ENCODE assay signal across 9 cellular contexts in the genomic region with DNA sequence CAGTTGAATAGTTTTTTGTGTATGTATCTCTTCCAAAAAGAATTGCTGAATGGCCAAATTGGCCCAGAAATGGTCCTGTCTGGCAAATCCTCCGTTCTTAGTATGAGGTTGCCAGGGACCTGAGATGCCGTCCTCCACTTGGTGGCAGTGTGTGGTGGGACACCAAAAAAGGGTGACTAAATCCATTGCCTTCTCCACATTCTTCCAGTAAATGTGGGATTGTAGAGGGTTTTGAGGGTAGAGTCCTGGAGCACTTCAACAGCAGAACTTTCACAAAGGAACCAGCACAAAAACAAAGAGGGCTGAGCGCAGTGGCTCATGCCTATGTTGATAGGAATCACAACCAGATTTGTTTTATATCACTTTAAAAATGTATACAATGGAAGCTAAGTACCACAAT.
DNase-seq lines count a peak whose midpoint lies in the region; ATAC-seq and TF ChIP-seq lines count a peak whose summit lies in the region.
"Had no signal": no experiment of that assay in that cellular context is flagged by ENCODE, and none has a peak within 500 bp of the region (broad histone marks: within the 10 kb centered on the region; RNA-seq: fewer than 3 reads in every experiment).

No MANE protein-coding gene starts in this region.

- H3K4me3 ChIP-seq in A673 (ENCODE audit: low read depth, low read length, poor library complexity, severe bottlenecking): no peak overlapping the region

- no peaks in the 10 kb centered on the region for H3K9me3 Mint-ChIP-seq in activated naive CD8-positive, alpha-beta T cell treated with anti-CD3 and anti-CD28 coated beads, Interleukin-2, amount 50 U/mL, for 24 hours
- no peaks in the 10 kb centered on the region for H3K9me3 Mint-ChIP-seq in type B pancreatic cell

- peaks cover 25% of the 10 kb centered on the region for H3K4me1 ChIP-seq in A673 (ENCODE audit: insufficient read depth, low read length, poor library complexity, severe bottlenecking)

- CTCF ChIA-PET in A673 (lab: Charles Lee): interaction anchor here (0.6 to 1.4 kb wide), 4 partner anchors 8 to 198 kb away, joined by 3 to 5 read pairs (median 3); no protein-coding TSS in a partner anchor

- H3K27ac Mint-ChIP-seq in activated naive CD8-positive, alpha-beta T cell treated with anti-CD3 and anti-CD28 coated beads, Interleukin-2, amount 50 U/mL, for 24 hours: no peak overlapping the region
- no peak overlapping the region for H3K27ac Mint-ChIP-seq in type B pancreatic cell

- peaks cover 1% of the 10 kb centered on the region for H3K27me3 Mint-ChIP-seq in activated naive CD8-positive, alpha-beta T cell treated with anti-CD3 and anti-CD28 coated beads, Interleukin-2, amount 50 U/mL, for 24 hours
- H3K27me3 Mint-ChIP-seq in type B pancreatic cell: no peaks in the 10 kb centered on the region

- peak overlapping the region; percentile 81 for H3K27ac ChIP-seq in A673 (ENCODE audit: low read depth, low read length, poor library complexity, severe bottlenecking)
- H3K27ac ChIP-seq: epithelial cell of prostate had no signal

- POLR2A ChIA-PET in A673 (lab: Charles Lee; ENCODE audit: low non-redundant PET): interaction anchor here (0.6 kb wide), 1 partner anchor 16 kb away, joined by 4 read pairs; no protein-coding TSS in a partner anchor

- no peaks in the 10 kb centered on the region for H3K27me3 ChIP-seq in A673 (replicated peaks; ENCODE audit: insufficient read depth, low read depth, low read length, poor library complexity)

- ATAC-seq in activated naive CD8-positive, alpha-beta T cell treated with anti-CD3 and anti-CD28 coated beads, Interleukin-2, amount 50 U/mL, for 24 hours: peak; percentile 33
- ATAC-seq in HG03045 (IDR thresholded peaks at IDR 0.05; ENCODE audit: unreplicated experiment) (no peak), HG03095 (IDR thresholded peaks at IDR 0.05; ENCODE audit: unreplicated experiment) (no peak)

- peaks cover 8% of the 10 kb centered on the region for H3K4me1 Mint-ChIP-seq in activated naive CD8-positive, alpha-beta T cell treated with anti-CD3 and anti-CD28 coated beads, Interleukin-2, amount 50 U/mL, for 24 hours
- peaks cover 7% of the 10 kb centered on the region for H3K4me1 Mint-ChIP-seq in type B pancreatic cell (ENCODE audit: unreplicated experiment)

- TF ChIP-seq CTCF in A673 (conservative IDR thresholded peaks at IDR 0.05; ENCODE audit: low read depth, low read length) (peak; percentile 79), type B pancreatic cell (conservative IDR thresholded peaks at IDR 0.05) (peak; percentile 56)

- peaks cover 2% of the 10 kb centered on the region for H3K36me3 Mint-ChIP-seq in activated naive CD8-positive, alpha-beta T cell treated with anti-CD3 and anti-CD28 coated beads, Interleukin-2, amount 50 U/mL, for 24 hours (ENCODE audit: low read depth)
- H3K36me3 Mint-ChIP-seq in type B pancreatic cell: peaks cover 3% of the 10 kb centered on the region

- H3K36me3 ChIP-seq in A673 (ENCODE audit: insufficient read depth, low read length, poor library complexity, severe bottlenecking): no peaks in the 10 kb centered on the region

- no TSS peak for BruUV-seq in A673 (replicated peaks; lab: Mats Ljungman, UMichigan)

- DNase-seq in A673 (ENCODE audit: low spot score) (peak; percentile 89), GDM1 (lab: John Stamatoyannopoulos, UW) (peak; percentile 17), NCI-H1417 treated with DMSO at 0.1 percent for 48 hours (lab: John Stamatoyannopoulos, UW) (peak; percentile 12), iPS-NIHi11 (ENCODE audit: low spot score) (peak; percentile 63), type B pancreatic cell (ENCODE audit: extremely low spot score, unreplicated experiment) (no peak)
- DNase-seq in activated naive CD8-positive, alpha-beta T cell treated with anti-CD3 and anti-CD28 coated beads, Interleukin-2, amount 50 U/mL, for 24 hours: no peak

- H3K9me3 ChIP-seq in A673 (ENCODE audit: low read depth, low read length, poor library complexity, severe bottlenecking): no peaks in the 10 kb centered on the region

- no peak overlapping the region for H3K4me3 Mint-ChIP-seq in activated naive CD8-positive, alpha-beta T cell treated with anti-CD3 and anti-CD28 coated beads, Interleukin-2, amount 50 U/mL, for 24 hours
- H3K4me3 Mint-ChIP-seq in type B pancreatic cell: no peak overlapping the region

- intact Hi-C loops in A673 (cut with micrococcal nuclease; ENCODE audit: unreplicated experiment): loop anchor here (2.0 to 10.0 kb wide), 3 partner anchors 201 to 725 kb away; no protein-coding TSS in a partner anchor

Comparison
In these comparisons a context has a peak if more than half of its experiments do, and no peak if none do; other contexts are left out.
1. DNase-seq: peak in A673 (single experiment), GDM1 (single experiment), NCI-H1417 treated with DMSO at 0.1 percent for 48 hours (single experiment) and iPS-NIHi11 (single experiment); none in activated naive CD8-positive, alpha-beta T cell treated with anti-CD3 and anti-CD28 coated beads, Interleukin-2, amount 50 U/mL, for 24 hours (single experiment) and type B pancreatic cell (single experiment).